7 cellular contexts compared by ENCODE assay signal in genomic region chr6:24666097-24666615, GRCh38. TPM values are rescaled to one million over a fixed set of nuclear protein-coding genes. Genes with fewer than 3 reads are reported as not detected.
DNase-seq lines count a peak whose midpoint lies in the region; ATAC-seq and TF ChIP-seq lines count a peak whose summit lies in the region.

No MANE protein-coding gene starts in this region.

- peaks cover 11% of the 10 kb centered on the region for H3K9me3 Mint-ChIP-seq in activated naive CD4-positive, alpha-beta T cell treated with anti-CD3 and anti-CD28 coated beads for 36 hours

- in situ Hi-C loops in GM13977 (cut with MboI; ENCODE audit: low pct_unique_long_range_greater_than_20kb, low sequenced_read_pairs, unreplicated experiment) = no loop called here

- WGBS in ovary, 3 donors = 0% methylated on average over 26 of the region's 26 CpGs

- peak overlapping the region; percentile 90 for H3K4me3 Mint-ChIP-seq in activated naive CD4-positive, alpha-beta T cell treated with anti-CD3 and anti-CD28 coated beads for 36 hours

- H3K36me3 ChIP-seq in HCT116 (ENCODE audit: control insufficient read depth in 1 of 2, insufficient read depth in 2 of 2, low read length in 2 of 2) = peaks cover 9 to 11% of the 10 kb centered on the region in 2 experiments; a peak in 2 of 4 replicates
- H3K36me3 ChIP-seq in ovary = no peaks in the 10 kb centered on the region

- no peaks in the 10 kb centered on the region for H3K27me3 Mint-ChIP-seq in activated naive CD4-positive, alpha-beta T cell treated with anti-CD3 and anti-CD28 coated beads for 36 hours (ENCODE audit: low read depth)

- peak overlapping the region; percentile 23 for H2AFZ ChIP-seq in HCT116 (ENCODE audit: low read depth, low read length, poor library complexity, severe bottlenecking)

- TF ChIP-seq POLR2A in HCT116 (IDR thresholded peaks at IDR 0.05; ENCODE audit: borderline replicate concordance, extremely low read depth, insufficient read depth, insufficient read length) = no peak
- no peak for TF ChIP-seq POLR2A in ovary (IDR thresholded peaks at IDR 0.05)

- H3K9ac ChIP-seq in HCT116 (ENCODE audit: low read length) = peak overlapping the region; percentile 88

- peak; percentile 28 for DNase-seq in GM13977 (ENCODE audit: low spot score)
- DNase-seq in HCT116 (ENCODE audit: low read depth, low spot score) = no peak
- peak; percentile 54 for DNase-seq in NCI-H1105 (lab: John Stamatoyannopoulos, UW)
- DNase-seq in activated naive CD4-positive, alpha-beta T cell treated with anti-CD3 and anti-CD28 coated beads for 36 hours = peak; percentile 49
- DNase-seq in Right ventricle myocardium superior = peak; percentile 55
- DNase-seq in ovary = peak in 3 of 5 donors; percentile 37 to 57 (median 45)
- DNase-seq in T1000 (lab: John Stamatoyannopoulos, UW) = no peak

- no peaks in the 10 kb centered on the region for H3K9me2 ChIP-seq in HCT116 (ENCODE audit: insufficient read depth)

- H3K27ac ChIP-seq in HCT116 (ENCODE audit: low read depth, low read length) (peak overlapping the region; percentile 77), ovary (peak overlapping the region; percentile 7 to 55)

- TF ChIP-seq RAD21 in HCT116 (IDR thresholded peaks at IDR 0.05; ENCODE audit: low read depth) = no peak

- ATAC-seq in HCT116 (peak; percentile 46), Right ventricle myocardium superior (ENCODE audit: poor library complexity) (peak; percentile 30)

- TF ChIP-seq EP300 in ovary (IDR thresholded peaks at IDR 0.05) = no peak

- TSS peak; percentile 73 for BruUV-seq in HCT116 (replicated peaks; lab: Mats Ljungman, UMichigan)

- H3K4me1 ChIP-seq in HCT116 (ENCODE audit: control insufficient read depth in 1 of 2, insufficient read depth in 2 of 2, low read length in 2 of 2) = peaks cover 7 to 16% of the 10 kb centered on the region in 2 experiments; a peak in 3 of 4 replicates
- H3K4me1 ChIP-seq in ovary (ENCODE audit: insufficient read depth) = peaks cover 6% of the 10 kb centered on the region

- CTCF ChIA-PET in HCT116 (lab: Charles Lee) = interaction anchor here (0.9 to 2.1 kb wide), 2 partner anchors 80 to 85 kb away, joined by 3 to 13 read pairs; no protein-coding TSS in a partner anchor
- CTCF ChIA-PET in activated naive CD4-positive, alpha-beta T cell treated with anti-CD3 and anti-CD28 coated beads for 36 hours (lab: Charles Lee) = interaction anchor here (1.0 to 1.9 kb wide), 6 partner anchors 20 to 85 kb away, joined by 3 to 7 read pairs (median 4); partner anchors contain the start of gene KIAA0319

- RAD21 ChIA-PET in HCT116 (lab: Charles Lee; ENCODE audit: low non-redundant PET in 1 of 2, low total read pairs in 2 of 2, uncharacterized antibody in 2 of 2, unreplicated experiment in 2 of 2) = no interaction called here

- peaks cover 37% of the 10 kb centered on the region for H3K79me2 ChIP-seq in HCT116 (ENCODE audit: insufficient read depth, low read length)

- H3K27me3 ChIP-seq in HCT116 (ENCODE audit: insufficient read depth, low read length) (no peaks in the 10 kb centered on the region), ovary (no peaks in the 10 kb centered on the region)

- intact Hi-C loops in HCT116 (cut with micrococcal nuclease) = no loop called here
- intact Hi-C loops in activated naive CD4-positive, alpha-beta T cell treated with anti-CD3 and anti-CD28 coated beads for 36 hours (cut with micrococcal nuclease) = loop anchor here (1.0 to 5.0 kb wide), 6 partner anchors 20 to 264 kb away; partner anchors contain the start of genes KIAA0319 and MRS2
- intact Hi-C loops in Right ventricle myocardium superior (cut with DNase I) = no loop called here
- intact Hi-C loops in ovary (cut with DNase I) = no loop called here

- peak overlapping the region; percentile 95 for H3K27ac Mint-ChIP-seq in activated naive CD4-positive, alpha-beta T cell treated with anti-CD3 and anti-CD28 coated beads for 36 hours

- H3K4me1 Mint-ChIP-seq in activated naive CD4-positive, alpha-beta T cell treated with anti-CD3 and anti-CD28 coated beads for 36 hours (ENCODE audit: low read depth) = peaks cover 39% of the 10 kb centered on the region

- H4K20me1 ChIP-seq in HCT116 (ENCODE audit: insufficient read depth) = no peaks in the 10 kb centered on the region

- no peak for TF ChIP-seq CTCF in GM13977 (IDR thresholded peaks at IDR 0.05; ENCODE audit: extremely low read depth, insufficient read depth, missing control alignments)
- TF ChIP-seq CTCF in HCT116 (IDR thresholded peaks at IDR 0.05 in 2 of 3, conservative IDR thresholded peaks at IDR 0.05 in 1 of 3; ENCODE audit: borderline replicate concordance in 1 of 3, insufficient read depth in 1 of 3, low read depth in 2 of 3, low read length in 2 of 3) = no peak
- no peak for TF ChIP-seq CTCF in ovary (IDR thresholded peaks at IDR 0.05)

- peak overlapping the region; percentile 84 for H3K4me2 ChIP-seq in HCT116 (ENCODE audit: low read length)

- POLR2A ChIA-PET in HCT116 (lab: Charles Lee) = interaction anchor here (0.5 kb wide), 1 partner anchor 41 kb away, joined by 3 read pairs; no protein-coding TSS in a partner anchor

- peaks cover 40% of the 10 kb centered on the region for H3K36me3 Mint-ChIP-seq in activated naive CD4-positive, alpha-beta T cell treated with anti-CD3 and anti-CD28 coated beads for 36 hours (ENCODE audit: low read depth)

- no peaks in the 10 kb centered on the region for H3K9me3 ChIP-seq in HCT116 (ENCODE audit: control insufficient read depth in 1 of 2, insufficient read depth in 1 of 2, low read depth in 1 of 2, low read length in 2 of 2)
- H3K9me3 ChIP-seq in ovary = no peaks in the 10 kb centered on the region

- H3K4me3 ChIP-seq in HCT116 (replicated peaks in 1 of 2; ENCODE audit: low read depth in 1 of 2, low read length in 2 of 2) (peak overlapping the region; percentile 91 to 97), ovary (peak overlapping the region; percentile 85)

TF ChIP-seq in HCT116, 20 proteins besides CTCF, POLR2A, EP300 and RAD21 (continues in another document):
- TF ChIP-seq FOSL1 (IDR thresholded peaks at IDR 0.05; ENCODE audit: low read depth) (no peak), SIN3A (IDR thresholded peaks at IDR 0.05; ENCODE audit: low read depth) (no peak), REST (IDR thresholded peaks at IDR 0.05; ENCODE audit: low read depth) (no peak), SRF (IDR thresholded peaks at IDR 0.05; ENCODE audit: low read depth) (no peak), POLR2AphosphoS5 (IDR thresholded peaks at IDR 0.05; ENCODE audit: low read depth, low read length) (no peak), ZFX (IDR thresholded peaks at IDR 0.05) (no peak), YY1 (IDR thresholded peaks at IDR 0.05; ENCODE audit: extremely low read depth, insufficient replicate concordance, low read depth, low read length) (no peak), ELF1 (IDR thresholded peaks at IDR 0.05; ENCODE audit: borderline replicate concordance, low read depth) (no peak), CBX3 (IDR thresholded peaks at IDR 0.05; ENCODE audit: low read depth) (no peak)

RNA-seq across cellular contexts. Expression of gene TDP2, which starts 0.5 kb away (rescaled TPM):
- total RNA-seq in HCT116 (2021; ENCODE audit: unreplicated experiment) (30.2 TPM), Right ventricle myocardium superior (20.3 TPM), ovary (10 to 100 TPM; 22.4 to 31.0 (median 26.7) TPM)
- polyA plus RNA-seq in HCT116 (2012) = 15.0 and 17.1 TPM in 2 replicates
- 10 to 100 TPM; 41.5 to 44.2 TPM for total RNA-seq in activated naive CD4-positive, alpha-beta T cell treated with anti-CD3 and anti-CD28 coated beads for 36 hours
- polyA plus RNA-seq in ovary = 10 to 100 TPM; 26.7 to 29.8 TPM

RNA-seq across cellular contexts. Expression of gene ACOT13, which starts 0.7 kb away (rescaled TPM):
- 33.5 TPM for total RNA-seq in HCT116 (2021; ENCODE audit: unreplicated experiment)
- polyA plus RNA-seq in HCT116 (2012) = 15.6 and 20.5 TPM in 2 replicates
- 10 to 100 TPM; 34.0 to 36.1 TPM for total RNA-seq in activated naive CD4-positive, alpha-beta T cell treated with anti-CD3 and anti-CD28 coated beads for 36 hours
- 74.3 TPM for total RNA-seq in Right ventricle myocardium superior
- 10 to 100 TPM in 3 of 7 donors, 1 to 10 TPM in 4; 3.4 to 11.9 (median 9.8) TPM for total RNA-seq in ovary
- polyA plus RNA-seq in ovary = 10 to 100 TPM in 1 of 2 donors, 1 to 10 TPM in 1; 6.3 to 32.2 TPM

RNA-seq across cellular contexts. Expression of gene KIAA0319, which starts 20.2 kb away (rescaled TPM):
- 0.49 TPM for total RNA-seq in HCT116 (2021; ENCODE audit: unreplicated experiment)
- polyA plus RNA-seq in HCT116 (2012) = 0.25 and 0.33 TPM in 2 replicates
- total RNA-seq in activated naive CD4-positive, alpha-beta T cell treated with anti-CD3 and anti-CD28 coated beads for 36 hours = under 1 TPM; 0.07 to 0.10 TPM
- not detected for total RNA-seq in Right ventricle myocardium superior
- 1 to 10 TPM in 1 of 7 donors, under 1 TPM in 5, not detected in 1; 0.05 to 2.0 (median 0.16) TPM for total RNA-seq in ovary
- under 1 TPM; 0.01 to 0.08 TPM for polyA plus RNA-seq in ovary

RNA-seq across cellular contexts. Expression of gene C6orf62, which starts 52.8 kb away (rescaled TPM):
- total RNA-seq in HCT116 (2021; ENCODE audit: unreplicated experiment) = 103 TPM
- 42.4 and 56.8 TPM in 2 replicates for polyA plus RNA-seq in HCT116 (2012)
- total RNA-seq in activated naive CD4-positive, alpha-beta T cell treated with anti-CD3 and anti-CD28 coated beads for 36 hours = 100 to 1,000 TPM; 110 to 112 TPM
- 37.6 TPM for total RNA-seq in Right ventricle myocardium superior
- total RNA-seq in ovary = 100 to 1,000 TPM in 1 of 7 donors, 10 to 100 TPM in 6; 40.6 to 101 (median 76.0) TPM
- 10 to 100 TPM; 60.7 to 87.3 TPM for polyA plus RNA-seq in ovary

Comparison
In these comparisons a context has a peak if more than half of its experiments do, and no peak if none do; other contexts are left out.
1. DNase-seq: peak in GM13977 (single experiment), NCI-H1105 (single experiment), activated naive CD4-positive, alpha-beta T cell treated with anti-CD3 and anti-CD28 coated beads for 36 hours (single experiment), Right ventricle myocardium superior (single experiment) and ovary (3 of 5); none in HCT116 (single experiment) and T1000 (single experiment).